8 cellular contexts compared by ENCODE assay signal in genomic region chr20:64069614-64070243, GRCh38. TPM values are rescaled to one million over a fixed set of nuclear protein-coding genes. Genes with fewer than 3 reads are reported as not detected.
A peak's percentile ranks its signal among the peaks of the same experiment; 100 is the strongest.
DNase-seq lines count a peak whose midpoint lies in the region; ATAC-seq and TF ChIP-seq lines count a peak whose summit lies in the region.

No MANE protein-coding gene starts in this region.

- DNase-seq in GM03348 (ENCODE audit: low spot score) (peak; percentile 63), coronary artery (ENCODE audit: low spot score) (no peak), osteoblast (ENCODE audit: insufficient read length, low spot score, missing footprints) (peak; percentile 97), foreskin melanocyte (no peak), NAMALWA (ENCODE audit: low spot score) (no peak), NCI-H345 treated with DMSO at 0.1 percent for 48 hours (lab: John Stamatoyannopoulos, UW; ENCODE audit: unreplicated experiment) (no peak)

- no peaks in the 10 kb centered on the region for H3K79me2 ChIP-seq in osteoblast (ENCODE audit: insufficient read depth, low read length)

- H3K4me3 ChIP-seq in coronary artery: no peak overlapping the region
- no peak overlapping the region for H3K4me3 ChIP-seq in osteoblast (ENCODE audit: insufficient read depth, low read length)

- H3K27me3 ChIP-seq in osteoblast (ENCODE audit: insufficient read depth, low read length): no peaks in the 10 kb centered on the region

- no peak for ATAC-seq in GM18870 (IDR thresholded peaks at IDR 0.05; ENCODE audit: unreplicated experiment)

- peaks cover 31% of the 10 kb centered on the region for H4K20me1 ChIP-seq in osteoblast (ENCODE audit: insufficient read depth, low read length)

- H3K9me3 ChIP-seq in osteoblast (ENCODE audit: low read depth, low read length): no peaks in the 10 kb centered on the region

- no peaks in the 10 kb centered on the region for H3K36me3 ChIP-seq in osteoblast (ENCODE audit: insufficient read depth, low read length)

- no peak overlapping the region for H2AFZ ChIP-seq in osteoblast (ENCODE audit: low read length)

- no peak overlapping the region for H3K27ac ChIP-seq in coronary artery
- no peak overlapping the region for H3K27ac ChIP-seq in osteoblast (ENCODE audit: low read depth, low read length)

- TF ChIP-seq CTCF in LNCAP (IDR thresholded peaks at IDR 0.05) (peak; percentile 89), coronary artery (IDR thresholded peaks at IDR 0.05) (peak; percentile 36), osteoblast (IDR thresholded peaks at IDR 0.05; ENCODE audit: extremely low read depth, low read depth, low read length) (peak; percentile 64)

- H3K4me2 ChIP-seq in osteoblast (ENCODE audit: insufficient read depth, low read length): no peak overlapping the region

- H3K4me1 ChIP-seq in osteoblast (ENCODE audit: insufficient read depth, low read length): peaks cover 10% of the 10 kb centered on the region

RNA-seq across cellular contexts. Expression of gene TCEA2, which starts 6.7 kb away (rescaled TPM):
- 28.9 and 31.5 TPM in 2 replicates for total RNA-seq in osteoblast

RNA-seq across cellular contexts. Expression of gene RGS19, which starts 9.6 kb away (rescaled TPM):
- total RNA-seq in osteoblast: 5.3 and 6.9 TPM in 2 replicates

RNA-seq across cellular contexts. Expression of gene OPRL1, which starts 10.2 kb away (rescaled TPM):
- total RNA-seq in osteoblast: 0.59 and 0.72 TPM in 2 replicates

RNA-seq across cellular contexts. Expression of gene LKAAEAR1, which starts 14.5 kb away (rescaled TPM):
- total RNA-seq in osteoblast: 0.72 TPM in 1 of 2 replicates, not detected in the other

RNA-seq across cellular contexts. Expression of gene SOX18, which starts 20.3 kb away (rescaled TPM):
- total RNA-seq in osteoblast: under 0.01 TPM in 2 replicates

Comparison
In these comparisons a context has a peak if more than half of its experiments do, and no peak if none do; other contexts are left out.
1. DNase-seq: peak in GM03348 (single experiment) and osteoblast (single experiment); none in coronary artery (single experiment), foreskin melanocyte (single experiment), NAMALWA (single experiment) and NCI-H345 treated with DMSO at 0.1 percent for 48 hours (single experiment).
2. CTCF ChIP-seq: peak in every context shown above with its lines; median percentile 89 in LNCAP; 64 in osteoblast; 36 in coronary artery.